18 cellular contexts compared by ENCODE assay signal in genomic region chr2:208334230-208334629, GRCh38.
DNase-seq lines count a peak whose midpoint lies in the region; ATAC-seq, FAIRE-seq and TF ChIP-seq lines count a peak whose summit lies in the region.
"Had no signal": no experiment of that assay in that cellular context is flagged by ENCODE, and none has a peak within 500 bp of the region (broad histone marks: within the 10 kb centered on the region; RNA-seq: fewer than 3 reads in every experiment).

No MANE protein-coding gene starts in this region.

- H3K9me3 Mint-ChIP-seq in CD8-positive, alpha-beta memory T cell: no peaks in the 10 kb centered on the region
- H3K9me3 Mint-ChIP-seq: activated B cell treated with CpG ODN at 0.5 μM for 24 hours; activated naive CD8-positive, alpha-beta T cell treated with anti-CD3 and anti-CD28 coated beads, Interleukin-2, amount 50 U/mL, for 24 hours had no signal

- no peaks in the 10 kb centered on the region for H3K4me1 ChIP-seq in CD8-positive, alpha-beta memory T cell (ENCODE audit: insufficient read depth, low read length)
- no peaks in the 10 kb centered on the region for H3K4me1 ChIP-seq in RWPE2 (ENCODE audit: insufficient read depth, poor library complexity, severe bottlenecking)
- no peaks in the 10 kb centered on the region for H3K4me1 ChIP-seq in small intestine (ENCODE audit: control insufficient read depth in 2 of 2, insufficient read depth in 1 of 2, low read depth in 1 of 2, low read length in 1 of 2)
- H3K4me1 ChIP-seq in mammary epithelial cell (ENCODE audit: insufficient read depth, low read length): peaks cover 2% of the 10 kb centered on the region
- H3K4me1 ChIP-seq: body of pancreas, esophagus squamous epithelium, testis, vagina had no signal

- no peak overlapping the region for H3K9ac ChIP-seq in mammary epithelial cell (ENCODE audit: insufficient read depth, low read length)

- intact Hi-C loops in left colon (cut with DNase I, micrococcal nuclease) (no loop called here), mammary epithelial cell (cut with micrococcal nuclease) (no loop called here)

- H4K20me1 ChIP-seq in mammary epithelial cell (ENCODE audit: insufficient read depth, low read length): no peaks in the 10 kb centered on the region

- peaks cover 4 to 80% (median 29%) of the 10 kb centered on the region in 3 donors for H3K36me3 Mint-ChIP-seq in CD8-positive, alpha-beta memory T cell

- in situ Hi-C loops in mammary epithelial cell (cut with MboI; ENCODE audit: low sequenced_read_pairs in 2 of 2): no loop called here

- H3K4me3 Mint-ChIP-seq in CD8-positive, alpha-beta memory T cell: no peak overlapping the region
- H3K4me3 Mint-ChIP-seq: activated B cell treated with CpG ODN at 0.5 μM for 24 hours; activated naive CD8-positive, alpha-beta T cell treated with anti-CD3 and anti-CD28 coated beads, Interleukin-2, amount 50 U/mL, for 24 hours had no signal

- FAIRE-seq in small intestine (lab: Jason Lieb, UNC): no peak
- FAIRE-seq: GM12892, K562 had no signal

- H3K27me3 ChIP-seq in CD8-positive, alpha-beta memory T cell (ENCODE audit: insufficient read depth, low read length, poor library complexity, severe bottlenecking): no peaks in the 10 kb centered on the region
- no peaks in the 10 kb centered on the region for H3K27me3 ChIP-seq in RWPE2 (ENCODE audit: insufficient read depth, poor library complexity, severe bottlenecking)
- no peaks in the 10 kb centered on the region for H3K27me3 ChIP-seq in small intestine (ENCODE audit: control insufficient read depth in 2 of 2, insufficient read depth in 2 of 2, low read length in 2 of 2)
- no peaks in the 10 kb centered on the region for H3K27me3 ChIP-seq in mammary epithelial cell (ENCODE audit: insufficient read depth, low read length)
- H3K27me3 ChIP-seq: body of pancreas, esophagus squamous epithelium, testis, vagina had no signal

- H3K79me2 ChIP-seq in mammary epithelial cell (ENCODE audit: insufficient read depth, low read length): no peaks in the 10 kb centered on the region

- peaks cover 0 to 4% (median 4%) of the 10 kb centered on the region in 3 donors for H3K4me1 Mint-ChIP-seq in CD8-positive, alpha-beta memory T cell
- H3K4me1 Mint-ChIP-seq: activated naive CD8-positive, alpha-beta T cell treated with anti-CD3 and anti-CD28 coated beads, Interleukin-2, amount 50 U/mL, for 24 hours had no signal

- no peaks in the 10 kb centered on the region for H3K27me3 Mint-ChIP-seq in CD8-positive, alpha-beta memory T cell
- H3K27me3 Mint-ChIP-seq: activated B cell treated with CpG ODN at 0.5 μM for 24 hours; activated naive CD8-positive, alpha-beta T cell treated with anti-CD3 and anti-CD28 coated beads, Interleukin-2, amount 50 U/mL, for 24 hours had no signal

- TF ChIP-seq CTCF in RWPE2 (IDR thresholded peaks at IDR 0.05; ENCODE audit: poor library complexity, severe bottlenecking) (no peak), mammary epithelial cell (conservative IDR thresholded peaks at IDR 0.05 in 1 of 2, IDR thresholded peaks at IDR 0.05 in 1 of 2; ENCODE audit: extremely low read depth in 1 of 2, insufficient read depth in 1 of 2, low read depth in 1 of 2, low read length in 2 of 2) (no peak)

- no peak overlapping the region for H2AFZ ChIP-seq in mammary epithelial cell (ENCODE audit: low read depth, low read length)

- 0 out of 3 replicates have a peak, but pooled peaks have one; percentile 17 for ATAC-seq in RWPE2 (ENCODE audit: low read depth)
- ATAC-seq in left colon: peak; percentile 98
- ATAC-seq: activated naive CD8-positive, alpha-beta T cell treated with anti-CD3 and anti-CD28 coated beads, Interleukin-2, amount 50 U/mL, for 24 hours; body of pancreas; K562 had no signal

- peaks cover 3% of the 10 kb centered on the region for H3K36me3 ChIP-seq in CD8-positive, alpha-beta memory T cell (ENCODE audit: insufficient read depth, low read length)
- H3K36me3 ChIP-seq in RWPE2 (ENCODE audit: low read depth) (peaks cover 87% of the 10 kb centered on the region), small intestine (ENCODE audit: control insufficient read depth in 2 of 2, insufficient read depth in 2 of 2, low read length in 2 of 2) (peaks cover 3 to 6% of the 10 kb centered on the region in 2 donors), mammary epithelial cell (ENCODE audit: insufficient read depth, low read length) (peaks cover 39% of the 10 kb centered on the region)

- no peak overlapping the region for H3K4me2 ChIP-seq in mammary epithelial cell (ENCODE audit: insufficient read depth, low read depth, low read length)

- no peaks in the 10 kb centered on the region for H3K9me3 ChIP-seq in CD8-positive, alpha-beta memory T cell (ENCODE audit: low read length)
- H3K9me3 ChIP-seq in RWPE2 (ENCODE audit: severe bottlenecking) (no peaks in the 10 kb centered on the region), small intestine (ENCODE audit: control insufficient read depth, low read depth) (no peaks in the 10 kb centered on the region), mammary epithelial cell (replicated peaks; ENCODE audit: insufficient read depth, low read length) (no peaks in the 10 kb centered on the region)
- H3K9me3 ChIP-seq: body of pancreas, esophagus squamous epithelium, testis, vagina had no signal

- dilution Hi-C loops in mammary epithelial cell (cut with HindIII; ENCODE audit: low sequenced_read_pairs): no loop called here

- no peak overlapping the region for H3K4me3 ChIP-seq in CD8-positive, alpha-beta memory T cell (ENCODE audit: low read length)
- H3K4me3 ChIP-seq in RWPE2 (ENCODE audit: severe bottlenecking): no peak overlapping the region
- H3K4me3 ChIP-seq in small intestine (ENCODE audit: low read depth in 1 of 2, low read length in 2 of 2): no peak overlapping the region
- H3K4me3 ChIP-seq in mammary epithelial cell (replicated peaks in 1 of 3; ENCODE audit: insufficient read depth in 1 of 3, low read depth in 2 of 3, low read length in 3 of 3): no peak overlapping the region
- H3K4me3 ChIP-seq: body of pancreas, esophagus squamous epithelium, K562, testis, vagina had no signal

- no TSS peak for BruUV-seq in mammary epithelial cell (replicated peaks; lab: Mats Ljungman, UMichigan)

- CTCF ChIA-PET in CD8-positive, alpha-beta memory T cell (lab: Charles Lee): no interaction called here
- CTCF ChIA-PET in mammary epithelial cell (lab: Charles Lee; ENCODE audit: low non-redundant PET): no interaction called here

- no peak overlapping the region for H3K27ac ChIP-seq in CD8-positive, alpha-beta memory T cell (ENCODE audit: low read depth, low read length)
- no peak overlapping the region for H3K27ac ChIP-seq in RWPE2 (ENCODE audit: poor library complexity, severe bottlenecking)
- no peak overlapping the region for H3K27ac ChIP-seq in small intestine (ENCODE audit: low read depth in 1 of 2, low read length in 1 of 2)
- H3K27ac ChIP-seq in mammary epithelial cell (ENCODE audit: insufficient read depth, low read depth, low read length): no peak overlapping the region
- H3K27ac ChIP-seq: body of pancreas, esophagus squamous epithelium, testis, vagina had no signal

- no peak for DNase-seq in CD8-positive, alpha-beta memory T cell
- no peak for DNase-seq in RWPE2 (ENCODE audit: low spot score)
- no peak for DNase-seq in left colon
- DNase-seq in small intestine: peak; percentile 84
- DNase-seq in mammary epithelial cell: no peak
- no peak for DNase-seq in NCI-H446 treated with DMSO at 0.1 percent for 48 hours (lab: John Stamatoyannopoulos, UW)
- DNase-seq in KG1 (lab: John Stamatoyannopoulos, UW): no peak
- DNase-seq: activated B cell treated with CpG ODN at 0.5 μM for 24 hours; activated naive CD8-positive, alpha-beta T cell treated with anti-CD3 and anti-CD28 coated beads, Interleukin-2, amount 50 U/mL, for 24 hours; body of pancreas; effector CD4-positive, alpha-beta T cell; esophagus squamous epithelium; midbrain; T-helper 9 cell; testis had no signal

- POLR2A ChIA-PET in CD8-positive, alpha-beta memory T cell (lab: Charles Lee): no interaction called here

- peak overlapping the region in 5 of 8 donors; percentile 0 to 78 (median 20) for H3K27ac Mint-ChIP-seq in CD8-positive, alpha-beta memory T cell
- H3K27ac Mint-ChIP-seq: activated naive CD8-positive, alpha-beta T cell treated with anti-CD3 and anti-CD28 coated beads, Interleukin-2, amount 50 U/mL, for 24 hours had no signal
